Comparison of ENCODE assay signal across 21 cellular contexts in genomic region chr4:24999392-25000104, GRCh38. TPM values are rescaled to one million over a fixed set of nuclear protein-coding genes. Genes with fewer than 3 reads are reported as not detected.
DNase-seq lines count a peak whose midpoint lies in the region; ATAC-seq and TF ChIP-seq lines count a peak whose summit lies in the region.
"Had no signal": no experiment of that assay in that cellular context is flagged by ENCODE, and none has a peak within 500 bp of the region (broad histone marks: within the 10 kb centered on the region; RNA-seq: fewer than 3 reads in every experiment).

No MANE protein-coding gene starts in this region.

- H3K27ac ChIP-seq in cardiac muscle cell (peak overlapping the region; percentile 71), mesendoderm (ENCODE audit: low read depth, low read length) (no peak overlapping the region), uterus (peak overlapping the region; percentile 41 to 72)
- H3K27ac ChIP-seq: gastrocnemius medialis, HL-60 had no signal

- DNase-seq in cardiac muscle cell (ENCODE audit: low read depth in 1 of 2, low spot score in 1 of 2) (peak; percentile 46 to 76), Right ventricle myocardium superior (no peak), T-cell (no peak), mesendoderm (peak; percentile 52), uterus (peak in 1 of 2 donors; percentile 29), NCI-H345 treated with DMSO at 0.1 percent for 48 hours (lab: John Stamatoyannopoulos, UW; ENCODE audit: unreplicated experiment) (no peak), DMS79 treated with DMSO at 0.1 percent for 48 hours (lab: John Stamatoyannopoulos, UW) (no peak)
- DNase-seq: activated naive CD4-positive, alpha-beta T cell treated with anti-CD3 and anti-CD28 coated beads for 36 hours; Caco-2; caudate nucleus; endodermal cell; gastrocnemius medialis; GDM1; NCI-H1694 had no signal

- no peaks in the 10 kb centered on the region for H3K79me2 ChIP-seq in mesendoderm (ENCODE audit: control insufficient read depth, insufficient read depth, low read length)

- no peak overlapping the region for H4K5ac ChIP-seq in mesendoderm (ENCODE audit: low read length)

- no peaks in the 10 kb centered on the region for H3K9me3 ChIP-seq in cardiac muscle cell (ENCODE audit: low read depth)
- H3K9me3 ChIP-seq in uterus = no peaks in the 10 kb centered on the region
- H3K9me3 ChIP-seq: Caco-2, gastrocnemius medialis had no signal

- no peak overlapping the region for H3K4me2 ChIP-seq in mesendoderm (ENCODE audit: low read length)

- no peak overlapping the region for H3K4ac ChIP-seq in mesendoderm (ENCODE audit: low read depth, low read length)

- H3K18ac ChIP-seq in mesendoderm (ENCODE audit: low read length) = peak overlapping the region; percentile 53

- CTCF ChIA-PET in T-cell (lab: Charles Lee) = interaction anchor here in 1 of 2 donors (1.9 kb wide), 1 partner anchor 19 kb away, joined by 4 read pairs; no protein-coding TSS in a partner anchor

- ATAC-seq in Right ventricle myocardium superior (ENCODE audit: poor library complexity) (no peak), T-cell (replicated peaks in 1 of 4) (peak in 1 of 4 experiments; percentile 36), GM18519 (IDR thresholded peaks at IDR 0.05; ENCODE audit: low FRiP score, unreplicated experiment) (no peak)
- ATAC-seq: gastrocnemius medialis, Panc1 had no signal

- TF ChIP-seq CTCF in cardiac muscle cell (IDR thresholded peaks at IDR 0.05; ENCODE audit: low read depth, low read length) = no peak
- TF ChIP-seq CTCF in uterus (IDR thresholded peaks at IDR 0.05) = no peak

- H3K27ac Mint-ChIP-seq in T-cell = no peak overlapping the region
- H3K27ac Mint-ChIP-seq: activated naive CD4-positive, alpha-beta T cell treated with anti-CD3 and anti-CD28 coated beads for 36 hours; endodermal cell had no signal

- peaks cover 7 to 11% (median 9%) of the 10 kb centered on the region in 3 donors for H3K4me1 Mint-ChIP-seq in T-cell

- no peaks in the 10 kb centered on the region for H3K27me3 ChIP-seq in cardiac muscle cell
- H3K27me3 ChIP-seq in mesendoderm (ENCODE audit: insufficient read depth, low read length, poor library complexity) = no peaks in the 10 kb centered on the region
- no peaks in the 10 kb centered on the region for H3K27me3 ChIP-seq in uterus
- H3K27me3 ChIP-seq: gastrocnemius medialis had no signal

- H3K4me1 ChIP-seq in cardiac muscle cell (ENCODE audit: low read depth) = peaks cover 14% of the 10 kb centered on the region
- H3K4me1 ChIP-seq in mesendoderm (ENCODE audit: control insufficient read depth, low read depth, low read length) = peaks cover 4% of the 10 kb centered on the region
- peaks cover 0 to 7% of the 10 kb centered on the region in 2 donors for H3K4me1 ChIP-seq in uterus
- H3K4me1 ChIP-seq: Caco-2 had no signal

- no peak for TF ChIP-seq POLR2A in uterus (IDR thresholded peaks at IDR 0.05)

- peaks cover 0 to 10% of the 10 kb centered on the region in 2 donors for H3K27me3 Mint-ChIP-seq in T-cell

- H3K36me3 Mint-ChIP-seq in T-cell = no peaks in the 10 kb centered on the region

- intact Hi-C loops in Right ventricle myocardium superior (cut with DNase I) = no loop called here
- intact Hi-C loops in uterus (cut with DNase I; ENCODE audit: low total_unique reads) = no loop called here

- POLR2A ChIA-PET in T-cell (lab: Charles Lee) = no interaction called here

- H2BK5ac ChIP-seq in mesendoderm (ENCODE audit: low read length) = no peak overlapping the region

- H3K4me3 ChIP-seq in cardiac muscle cell (no peak overlapping the region), mesendoderm (ENCODE audit: low read length) (no peak overlapping the region), uterus (no peak overlapping the region)
- H3K4me3 ChIP-seq: gastrocnemius medialis had no signal

- H4K8ac ChIP-seq in mesendoderm (ENCODE audit: low read depth, low read length) = no peak overlapping the region

- H3K36me3 ChIP-seq in cardiac muscle cell (no peaks in the 10 kb centered on the region), mesendoderm (ENCODE audit: control insufficient read depth, insufficient read depth, low read length) (no peaks in the 10 kb centered on the region), uterus (no peaks in the 10 kb centered on the region)
- H3K36me3 ChIP-seq: gastrocnemius medialis had no signal

- H3K9ac ChIP-seq in mesendoderm (ENCODE audit: low read length) = no peak overlapping the region

- no peak overlapping the region for H3K23ac ChIP-seq in mesendoderm (ENCODE audit: low read length)

- no peak overlapping the region for H2BK120ac ChIP-seq in mesendoderm (ENCODE audit: low read depth, low read length)

- H3K4me3 Mint-ChIP-seq in T-cell = peak overlapping the region in 2 of 3 donors; percentile 2 to 28
- H3K4me3 Mint-ChIP-seq: activated naive CD4-positive, alpha-beta T cell treated with anti-CD3 and anti-CD28 coated beads for 36 hours; endodermal cell had no signal

- no peaks in the 10 kb centered on the region for H3K79me1 ChIP-seq in mesendoderm (ENCODE audit: low read length)

- no peak overlapping the region for H2BK15ac ChIP-seq in mesendoderm (replicated peaks; ENCODE audit: low read depth)

- WGBS in mesendoderm (ENCODE audit: extremely low coverage, insufficient coverage, low lambda C conversion rate) = no CpG with 5 or more reads among the region's 8 CpGs

- H2AK5ac ChIP-seq in mesendoderm (ENCODE audit: low read length) = no peak overlapping the region

- no peaks in the 10 kb centered on the region for H3K9me3 Mint-ChIP-seq in T-cell
- H3K9me3 Mint-ChIP-seq: activated naive CD4-positive, alpha-beta T cell treated with anti-CD3 and anti-CD28 coated beads for 36 hours; endodermal cell had no signal

- H3K56ac ChIP-seq in mesendoderm (ENCODE audit: low read length) = no peak overlapping the region

RNA-seq across cellular contexts. Expression of gene LGI2, which starts 31.2 kb away (rescaled TPM):
- total RNA-seq in cardiac muscle cell (4.8 and 7.2 TPM in 2 replicates), Right ventricle myocardium superior (2.3 TPM), T-cell (under 1 TPM in 1 of 5 donors, not detected in 4; 0.03 TPM), uterus (10 to 100 TPM in 2 of 4 donors, 1 to 10 TPM in 2; 2.3 to 23.7 (median 14.0) TPM)
- 8.7 and 12.6 TPM in 2 replicates for polyA plus RNA-seq in cardiac muscle cell
- 1.8 TPM for polyA plus RNA-seq in mesendoderm (2013, experiment 1 of 2)
- 1.8 TPM for polyA plus RNA-seq in mesendoderm (2013, experiment 2 of 2)
- total RNA-seq: activated naive CD4-positive, alpha-beta T cell treated with anti-CD3 and anti-CD28 coated beads for 36 hours; myocyte; NCI-H460; T-helper 1 cell treated with Interleukin-12 subunit alpha and Interleukin-12 subunit beta and Interleukin-4 antibody, amounts not matched to agents 30 ng/mL and 1 ng/mL, for 36 hours had no signal
- polyA plus RNA-seq: AG04450 had no signal

Comparison
In these comparisons a context has a peak if more than half of its experiments do, and no peak if none do; other contexts are left out.
1. DNase-seq: peak in cardiac muscle cell (2 of 2) and mesendoderm (single experiment); none in Right ventricle myocardium superior (single experiment), T-cell (0 of 34), NCI-H345 treated with DMSO at 0.1 percent for 48 hours (single experiment) and DMS79 treated with DMSO at 0.1 percent for 48 hours (single experiment).